ENCODE assay signal across 34 cellular contexts in genomic region chr22:35212996-35213395, GRCh38.
"Had no signal": no experiment of that assay in that cellular context is flagged by ENCODE, and none has a peak within 500 bp of the region (broad histone marks: within the 10 kb centered on the region; RNA-seq: fewer than 3 reads in every experiment).

No MANE protein-coding gene starts in this region.

- H3K36me3 ChIP-seq: MG63 had no signal

- H3K9ac ChIP-seq: KMS-11 had no signal

- H3K4me2 ChIP-seq: KMS-11 had no signal

- H3K4me3 ChIP-seq: MG63 had no signal

- H3K27ac ChIP-seq: KMS-11 had no signal

- H3K27me3 ChIP-seq: MG63 had no signal

- DNase-seq: Karpas-422, Kasumi-1, MG63, MM.1S, MV-4-11, NCI-H1048, NCI-H1092, NCI-H1092 treated with DMSO at 0.1 percent for 48 hours, NCI-H1105, NCI-H1105 treated with DMSO at 0.1 percent for 48 hours, NCI-H1417, NCI-H1417 treated with DMSO at 0.1 percent for 48 hours, NCI-H1436, NCI-H1436 treated with DMSO at 0.1 percent for 48 hours, NCI-H146, NCI-H1694, NCI-H1694 treated with DMSO at 0.1 percent for 48 hours, NCI-H187 treated with DMSO at 0.1 percent for 48 hours, NCI-H1930, NCI-H2029, NCI-H2029 treated with DMSO at 0.1 percent for 48 hours, NCI-H2081, NCI-H2081 treated with DMSO at 0.1 percent for 48 hours, NCI-H2107, NCI-H2171, NCI-H2171 treated with DMSO at 0.1 percent for 48 hours, NCI-H2227 treated with DMSO at 0.1 percent for 48 hours, NCI-H226, NCI-H345, NCI-H446, NCI-H446 treated with DMSO at 0.1 percent for 48 hours, NCI-H510A, NCI-H510A treated with DMSO at 0.1 percent for 48 hours had no signal
